ENCODE assay signal across 22 cellular contexts in genomic region chr19:7993560-7993959, GRCh38. TPM values are rescaled to one million over a fixed set of nuclear protein-coding genes. Genes with fewer than 3 reads are reported as not detected.
A peak's percentile ranks its signal among the peaks of the same experiment; 100 is the strongest.
DNase-seq lines count a peak whose midpoint lies in the region; ATAC-seq and TF ChIP-seq lines count a peak whose summit lies in the region.
"Had no signal": no experiment of that assay in that cellular context is flagged by ENCODE, and none has a peak within 500 bp of the region (broad histone marks: within the 10 kb centered on the region; RNA-seq: fewer than 3 reads in every experiment).

No MANE protein-coding gene starts in this region.

- TF ChIP-seq CTCF in MCF 10A (IDR thresholded peaks at IDR 0.05; ENCODE audit: unreplicated experiment) = no peak
- no peak for TF ChIP-seq CTCF in parathyroid adenoma (IDR thresholded peaks at IDR 0.05)
- no peak for TF ChIP-seq CTCF in body of pancreas (IDR thresholded peaks at IDR 0.05)

- H3K9ac ChIP-seq in BLaER1 treated with 17β-estradiol and CSF1 and Interleukin-3, amounts not matched to agents 10 nM and 100 nM = peak overlapping the region in 7 of 11 experiments; percentile 0 to 57 (median 21); a peak in 8 of 22 replicates
- H3K9ac ChIP-seq in parathyroid adenoma = no peak overlapping the region

- BruUV-seq in MCF 10A (replicated peaks; lab: Mats Ljungman, UMichigan) = no TSS peak

- intact Hi-C loops in MCF 10A (cut with micrococcal nuclease) (no loop called here), right cardiac atrium (cut with DNase I) (no loop called here), body of pancreas (cut with DNase I) (no loop called here)

- peaks cover 94% of the 10 kb centered on the region for H3K79me2 ChIP-seq in parathyroid adenoma

- CTCF ChIA-PET in MCF 10A (lab: Yijun Ruan, JAX) = interaction anchor here (2.7 kb wide), 1 partner anchor 9 kb away, joined by 13 read pairs; no protein-coding TSS in a partner anchor

- H3K36me3 ChIP-seq in BLaER1 treated with 17β-estradiol and CSF1 and Interleukin-3, amounts not matched to agents 10 nM and 100 nM = peaks cover 49 to 75% (median 70%) of the 10 kb centered on the region in 11 experiments
- no peaks in the 10 kb centered on the region for H3K36me3 ChIP-seq in parathyroid adenoma (ENCODE audit: control insufficient read depth, insufficient read depth, low read length)
- H3K36me3 ChIP-seq in body of pancreas (replicated peaks in 1 of 2; ENCODE audit: insufficient read depth in 1 of 2, low read depth in 2 of 2) = peaks cover 4 to 13% of the 10 kb centered on the region in 2 donors

- H4K20me1 ChIP-seq in BLaER1 treated with 17β-estradiol and CSF1 and Interleukin-3, amounts not matched to agents 10 nM and 100 nM = peaks cover 82 to 100% (median 100%) of the 10 kb centered on the region in 11 experiments

- peaks cover 49% of the 10 kb centered on the region for H3K36me3 Mint-ChIP-seq in MCF 10A (ENCODE audit: insufficient read depth, unreplicated experiment)

- H3K4me3 ChIP-seq in BLaER1 treated with 17β-estradiol and CSF1 and Interleukin-3, amounts not matched to agents 10 nM and 100 nM = no peak overlapping the region
- H3K4me3 ChIP-seq in right cardiac atrium (ENCODE audit: low read length) (no peak overlapping the region), parathyroid adenoma (ENCODE audit: low read depth, low read length) (peak overlapping the region; percentile 20), body of pancreas (no peak overlapping the region)
- H3K4me3 ChIP-seq: colonic mucosa, Peyer's patch had no signal

- no peak for TF ChIP-seq POLR2A in body of pancreas (IDR thresholded peaks at IDR 0.05)

- H3K4me2 ChIP-seq in BLaER1 treated with 17β-estradiol and CSF1 and Interleukin-3, amounts not matched to agents 10 nM and 100 nM = peak overlapping the region in 8 of 11 experiments; percentile 10 to 79 (median 56); a peak in 12 of 22 replicates
- peak overlapping the region; percentile 37 for H3K4me2 ChIP-seq in parathyroid adenoma (ENCODE audit: low read length)

- POLR2A ChIA-PET in MCF 10A (lab: Yijun Ruan, JAX) = interaction anchor here (1.7 to 2.3 kb wide), 2 partner anchors 11 to 12 kb away, joined by 5 to 14 read pairs; partner anchors contain the start of gene ELAVL1

- WGBS in right cardiac atrium = 72% methylated on average over 11 of the region's 11 CpGs
- 71 to 79% methylated on average over 11 of the region's 11 CpGs for WGBS in body of pancreas, 2 donors

- H3K27me3 ChIP-seq in BLaER1 treated with 17β-estradiol and CSF1 and Interleukin-3, amounts not matched to agents 10 nM and 100 nM = no peaks in the 10 kb centered on the region
- H3K27me3 ChIP-seq in right cardiac atrium (ENCODE audit: control insufficient read depth, insufficient read depth) (no peaks in the 10 kb centered on the region), parathyroid adenoma (ENCODE audit: control insufficient read depth, insufficient read depth, low read length) (no peaks in the 10 kb centered on the region), body of pancreas (no peaks in the 10 kb centered on the region)
- H3K27me3 ChIP-seq: colonic mucosa, Peyer's patch had no signal

- peak overlapping the region; percentile 79 for H3K27ac Mint-ChIP-seq in MCF 10A (ENCODE audit: low read depth, unreplicated experiment)
- H3K27ac Mint-ChIP-seq: activated T-helper 1 cell treated with anti-CD3 and anti-CD28 coated beads, Interleukin-12 subunit alpha, Interleukin-12 subunit beta, Interleukin-2, Interleukin-4 antibody, amounts not matched to agents 30 ng/mL and 10 ng/mL and 1 ng/mL, durations not matched to agents 14 hours and 24 hours and 36 hours; CD4-positive, alpha-beta T cell had no signal

- peaks cover 46% of the 10 kb centered on the region for H3K4me1 Mint-ChIP-seq in MCF 10A (ENCODE audit: insufficient read depth, unreplicated experiment)

- H3K4me3 Mint-ChIP-seq in MCF 10A (ENCODE audit: unreplicated experiment) = peak overlapping the region; percentile 63
- H3K4me3 Mint-ChIP-seq: activated T-helper 1 cell treated with anti-CD3 and anti-CD28 coated beads, Interleukin-12 subunit alpha, Interleukin-12 subunit beta, Interleukin-2, Interleukin-4 antibody, amounts not matched to agents 30 ng/mL and 10 ng/mL and 1 ng/mL, durations not matched to agents 14 hours and 24 hours and 36 hours; CD4-positive, alpha-beta T cell had no signal

- H3K27ac ChIP-seq in BLaER1 treated with 17β-estradiol and CSF1 and Interleukin-3, amounts not matched to agents 10 nM and 100 nM = 0 out of 22 replicates have a peak overlapping the region, but pooled peaks of 1 of the 11 experiments have one; percentile 7
- H3K27ac ChIP-seq in right cardiac atrium (ENCODE audit: low read length) (no peak overlapping the region), parathyroid adenoma (peak overlapping the region; percentile 27), body of pancreas (no peak overlapping the region)
- H3K27ac ChIP-seq: colonic mucosa, Peyer's patch had no signal

- no peaks in the 10 kb centered on the region for H3K9me3 ChIP-seq in BLaER1 treated with 17β-estradiol and CSF1 and Interleukin-3, amounts not matched to agents 10 nM and 100 nM (replicated peaks in 1 of 11)
- H3K9me3 ChIP-seq in right cardiac atrium (ENCODE audit: control insufficient read depth, low read length) (no peaks in the 10 kb centered on the region), parathyroid adenoma (ENCODE audit: control insufficient read depth, low read length) (no peaks in the 10 kb centered on the region), body of pancreas (no peaks in the 10 kb centered on the region)
- H3K9me3 ChIP-seq: colonic mucosa, Peyer's patch had no signal

- no peaks in the 10 kb centered on the region for H3K9me3 Mint-ChIP-seq in MCF 10A (ENCODE audit: unreplicated experiment)
- H3K9me3 Mint-ChIP-seq: activated T-helper 1 cell treated with anti-CD3 and anti-CD28 coated beads, Interleukin-12 subunit alpha, Interleukin-12 subunit beta, Interleukin-2, Interleukin-4 antibody, amounts not matched to agents 30 ng/mL and 10 ng/mL and 1 ng/mL, durations not matched to agents 14 hours and 24 hours and 36 hours; CD4-positive, alpha-beta T cell had no signal

- no peak overlapping the region for H2AFZ ChIP-seq in parathyroid adenoma

- no peaks in the 10 kb centered on the region for H3K27me3 Mint-ChIP-seq in MCF 10A (ENCODE audit: insufficient read depth, unreplicated experiment)
- H3K27me3 Mint-ChIP-seq: CD4-positive, alpha-beta T cell had no signal

- peaks cover 38 to 51% (median 47%) of the 10 kb centered on the region in 10 experiments for H3K4me1 ChIP-seq in BLaER1 treated with 17β-estradiol and CSF1 and Interleukin-3, amounts not matched to agents 10 nM and 100 nM
- H3K4me1 ChIP-seq in right cardiac atrium (ENCODE audit: control insufficient read depth, insufficient read depth, low read length) (no peaks in the 10 kb centered on the region), parathyroid adenoma (peaks cover 10% of the 10 kb centered on the region), body of pancreas (peaks cover 24% of the 10 kb centered on the region)
- H3K4me1 ChIP-seq: colonic mucosa had no signal

- ATAC-seq in right cardiac atrium = peak; percentile 48 to 64
- no peak for ATAC-seq in body of pancreas
- no peak for ATAC-seq in SK-N-SH treated with all-trans-retinoic acid at 6 μM for 48 hours
- ATAC-seq: esophagus mucosa had no signal

- DNase-seq in MCF 10A (ENCODE audit: unreplicated experiment) (no peak), right cardiac atrium (no peak), body of pancreas (no peak), NCI-H1436 treated with DMSO at 0.1 percent for 48 hours (lab: John Stamatoyannopoulos, UW) (no peak)
- DNase-seq in NK-92 treated with Interleukin-12 subunit alpha and Interleukin-12 subunit beta, amount 100 ng/mL, for 24 hours (lab: John Stamatoyannopoulos, UW) = no peak
- DNase-seq: activated CD8-positive, alpha-beta memory T cell treated with anti-CD3 and anti-CD28 coated beads for 24 hours; amygdala; CD4-positive, alpha-beta T cell; colonic mucosa; islet precursor cell; NCI-H1048; NCI-H774; Peyer's patch; stimulated activated CD4-positive, alpha-beta T cell treated with anti-CD3 and anti-CD28 coated beads, Interleukin-12 subunit alpha, Interleukin-12 subunit beta, amount 100 ng/mL, for 4 hours; stimulated activated naive CD4-positive, alpha-beta T cell had no signal

TF ChIP-seq in SK-N-SH treated with all-trans-retinoic acid at 6 μM for 48 hours, 23 proteins besides CTCF, POLR2A, EP300 and RAD21 (continues in another document):
- TF ChIP-seq ZNF8 (CRISPR knock-in tag; IDR thresholded peaks at IDR 0.05) (no peak), TSHZ2 (CRISPR knock-in tag; IDR thresholded peaks at IDR 0.05) (no peak)

RNA-seq across cellular contexts. Expression of gene ELAVL1, which starts 11.9 kb away (rescaled TPM):
- total RNA-seq in MCF 10A (2022) = 53.7 and 58.1 TPM in 2 replicates
- 10 to 100 TPM; 55.4 to 67.5 (median 64.6) TPM for total RNA-seq in right cardiac atrium
- 28.4 TPM for polyA plus RNA-seq in right cardiac atrium
- 10 to 100 TPM in 1 of 2 donors, 1 to 10 TPM in 1; 9.3 to 15.8 TPM for total RNA-seq in body of pancreas

RNA-seq across cellular contexts. Expression of gene TIMM44, which starts 50.1 kb away (rescaled TPM):
- total RNA-seq in MCF 10A (2022) (91.3 and 142 TPM in 2 replicates), right cardiac atrium (10 to 100 TPM; 51.1 to 88.9 (median 64.0) TPM), body of pancreas (10 to 100 TPM; 20.5 to 73.8 TPM)
- polyA plus RNA-seq in right cardiac atrium = 64.6 TPM

RNA-seq across cellular contexts. Expression of gene CCL25, which starts 59.0 kb away (rescaled TPM):
- total RNA-seq in MCF 10A (2022) (not detected in 2 replicates), right cardiac atrium (not detected), body of pancreas (not detected)
- not detected for polyA plus RNA-seq in right cardiac atrium
- total RNA-seq: activated T-helper 1 cell treated with anti-CD3 and anti-CD28 coated beads, Interleukin-12 subunit alpha, Interleukin-12 subunit beta, Interleukin-2, Interleukin-4 antibody, amounts not matched to agents 30 ng/mL and 10 ng/mL and 1 ng/mL, durations not matched to agents 14 hours and 24 hours and 36 hours; CD4-positive, alpha-beta T cell; colonic mucosa; esophagus mucosa; glomerular endothelial cell; ureter had no signal

Comparison
In these comparisons a context has a peak if more than half of its experiments do, and no peak if none do; other contexts are left out.
1. ATAC-seq: peak in right cardiac atrium (2 of 2); none in body of pancreas (single experiment) and SK-N-SH treated with all-trans-retinoic acid at 6 μM for 48 hours (single experiment).